In the genomic region with DNA sequence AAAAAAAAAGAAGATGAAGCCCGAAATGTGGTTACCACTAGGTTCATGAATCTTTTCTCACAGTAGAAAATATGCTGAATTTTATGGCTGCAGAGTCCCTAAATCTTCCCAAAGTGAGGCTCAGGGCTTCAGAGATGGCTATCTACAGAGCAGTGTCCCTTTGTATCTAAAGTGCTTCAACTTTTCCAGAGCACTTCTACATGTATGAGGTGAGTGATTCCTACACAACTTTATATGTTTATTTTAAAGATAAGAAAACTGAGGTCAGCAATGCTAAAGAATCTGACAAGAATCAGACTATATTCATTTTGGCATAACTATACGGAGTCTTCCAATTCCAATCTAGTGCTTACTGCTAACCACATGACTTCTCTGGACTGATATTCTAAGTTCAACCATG, we compare ENCODE assay signal across 2 cellular contexts.
TF ChIP-seq lines count a peak whose summit lies in the region.

No MANE protein-coding gene starts in this region.

TF ChIP-seq in SK-N-SH treated with all-trans-retinoic acid at 6 μM for 48 hours, 23 proteins besides CTCF, POLR2A, EP300 and RAD21 (continued from another document):
- TF ChIP-seq, protein P1, sequence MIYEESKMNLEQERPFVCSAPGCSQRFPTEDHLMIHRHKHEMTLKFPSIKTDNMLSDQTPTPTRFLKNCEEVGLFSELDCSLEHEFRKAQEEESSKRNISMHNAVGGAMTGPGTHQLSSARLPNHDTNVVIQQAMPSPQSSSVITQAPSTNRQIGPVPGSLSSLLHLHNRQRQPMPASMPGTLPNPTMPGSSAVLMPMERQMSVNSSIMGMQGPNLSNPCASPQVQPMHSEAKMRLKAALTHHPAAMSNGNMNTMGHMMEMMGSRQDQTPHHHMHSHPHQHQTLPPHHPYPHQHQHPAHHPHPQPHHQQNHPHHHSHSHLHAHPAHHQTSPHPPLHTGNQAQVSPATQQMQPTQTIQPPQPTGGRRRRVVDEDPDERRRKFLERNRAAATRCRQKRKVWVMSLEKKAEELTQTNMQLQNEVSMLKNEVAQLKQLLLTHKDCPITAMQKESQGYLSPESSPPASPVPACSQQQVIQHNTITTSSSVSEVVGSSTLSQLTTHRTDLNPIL (CRISPR knock-in tag; IDR thresholded peaks at IDR 0.05; ENCODE audit: low read depth): 0 out of 2 replicates have a peak, but pooled peaks have one; percentile 37

TF ChIP-seq in SK-N-SH, 30 proteins besides CTCF, POLR2A, EP300 and RAD21 (continued from another document):
- TF ChIP-seq, protein P2, sequence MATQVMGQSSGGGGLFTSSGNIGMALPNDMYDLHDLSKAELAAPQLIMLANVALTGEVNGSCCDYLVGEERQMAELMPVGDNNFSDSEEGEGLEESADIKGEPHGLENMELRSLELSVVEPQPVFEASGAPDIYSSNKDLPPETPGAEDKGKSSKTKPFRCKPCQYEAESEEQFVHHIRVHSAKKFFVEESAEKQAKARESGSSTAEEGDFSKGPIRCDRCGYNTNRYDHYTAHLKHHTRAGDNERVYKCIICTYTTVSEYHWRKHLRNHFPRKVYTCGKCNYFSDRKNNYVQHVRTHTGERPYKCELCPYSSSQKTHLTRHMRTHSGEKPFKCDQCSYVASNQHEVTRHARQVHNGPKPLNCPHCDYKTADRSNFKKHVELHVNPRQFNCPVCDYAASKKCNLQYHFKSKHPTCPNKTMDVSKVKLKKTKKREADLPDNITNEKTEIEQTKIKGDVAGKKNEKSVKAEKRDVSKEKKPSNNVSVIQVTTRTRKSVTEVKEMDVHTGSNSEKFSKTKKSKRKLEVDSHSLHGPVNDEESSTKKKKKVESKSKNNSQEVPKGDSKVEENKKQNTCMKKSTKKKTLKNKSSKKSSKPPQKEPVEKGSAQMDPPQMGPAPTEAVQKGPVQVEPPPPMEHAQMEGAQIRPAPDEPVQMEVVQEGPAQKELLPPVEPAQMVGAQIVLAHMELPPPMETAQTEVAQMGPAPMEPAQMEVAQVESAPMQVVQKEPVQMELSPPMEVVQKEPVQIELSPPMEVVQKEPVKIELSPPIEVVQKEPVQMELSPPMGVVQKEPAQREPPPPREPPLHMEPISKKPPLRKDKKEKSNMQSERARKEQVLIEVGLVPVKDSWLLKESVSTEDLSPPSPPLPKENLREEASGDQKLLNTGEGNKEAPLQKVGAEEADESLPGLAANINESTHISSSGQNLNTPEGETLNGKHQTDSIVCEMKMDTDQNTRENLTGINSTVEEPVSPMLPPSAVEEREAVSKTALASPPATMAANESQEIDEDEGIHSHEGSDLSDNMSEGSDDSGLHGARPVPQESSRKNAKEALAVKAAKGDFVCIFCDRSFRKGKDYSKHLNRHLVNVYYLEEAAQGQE (IDR thresholded peaks at IDR 0.05; ENCODE audit: low read depth, low read length): no peak
- TF ChIP-seq CHD2 (IDR thresholded peaks at IDR 0.05; ENCODE audit: low read length, partially characterized antibody) (no peak), SIN3A (IDR thresholded peaks at IDR 0.05; ENCODE audit: borderline replicate concordance, low read depth, low read length) (no peak), SMC3 (IDR thresholded peaks at IDR 0.05; ENCODE audit: low read depth, low read length) (no peak), FOSL2 (IDR thresholded peaks at IDR 0.05; ENCODE audit: borderline replicate concordance, low read depth) (no peak), EZH2phosphoT487 (IDR thresholded peaks at IDR 0.05; ENCODE audit: borderline replicate concordance, low read depth) (no peak), TEAD4 (IDR thresholded peaks at IDR 0.05; ENCODE audit: borderline replicate concordance, insufficient read depth) (no peak), TAF1 (IDR thresholded peaks at IDR 0.05; ENCODE audit: borderline replicate concordance, low read depth, low read length) (no peak), RFX5 (IDR thresholded peaks at IDR 0.05; ENCODE audit: low read length) (no peak), MEF2A (IDR thresholded peaks at IDR 0.05; ENCODE audit: borderline replicate concordance, low read depth) (no peak), GABPA (IDR thresholded peaks at IDR 0.05; ENCODE audit: low read depth) (no peak)
- TF ChIP-seq, protein P3, sequence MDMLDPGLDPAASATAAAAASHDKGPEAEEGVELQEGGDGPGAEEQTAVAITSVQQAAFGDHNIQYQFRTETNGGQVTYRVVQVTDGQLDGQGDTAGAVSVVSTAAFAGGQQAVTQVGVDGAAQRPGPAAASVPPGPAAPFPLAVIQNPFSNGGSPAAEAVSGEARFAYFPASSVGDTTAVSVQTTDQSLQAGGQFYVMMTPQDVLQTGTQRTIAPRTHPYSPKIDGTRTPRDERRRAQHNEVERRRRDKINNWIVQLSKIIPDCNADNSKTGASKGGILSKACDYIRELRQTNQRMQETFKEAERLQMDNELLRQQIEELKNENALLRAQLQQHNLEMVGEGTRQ (IDR thresholded peaks at IDR 0.05; ENCODE audit: borderline replicate concordance, low read depth, low read length): no peak
- TF ChIP-seq, protein P4, sequence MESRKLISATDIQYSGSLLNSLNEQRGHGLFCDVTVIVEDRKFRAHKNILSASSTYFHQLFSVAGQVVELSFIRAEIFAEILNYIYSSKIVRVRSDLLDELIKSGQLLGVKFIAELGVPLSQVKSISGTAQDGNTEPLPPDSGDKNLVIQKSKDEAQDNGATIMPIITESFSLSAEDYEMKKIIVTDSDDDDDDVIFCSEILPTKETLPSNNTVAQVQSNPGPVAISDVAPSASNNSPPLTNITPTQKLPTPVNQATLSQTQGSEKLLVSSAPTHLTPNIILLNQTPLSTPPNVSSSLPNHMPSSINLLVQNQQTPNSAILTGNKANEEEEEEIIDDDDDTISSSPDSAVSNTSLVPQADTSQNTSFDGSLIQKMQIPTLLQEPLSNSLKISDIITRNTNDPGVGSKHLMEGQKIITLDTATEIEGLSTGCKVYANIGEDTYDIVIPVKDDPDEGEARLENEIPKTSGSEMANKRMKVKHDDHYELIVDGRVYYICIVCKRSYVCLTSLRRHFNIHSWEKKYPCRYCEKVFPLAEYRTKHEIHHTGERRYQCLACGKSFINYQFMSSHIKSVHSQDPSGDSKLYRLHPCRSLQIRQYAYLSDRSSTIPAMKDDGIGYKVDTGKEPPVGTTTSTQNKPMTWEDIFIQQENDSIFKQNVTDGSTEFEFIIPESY (IDR thresholded peaks at IDR 0.05; ENCODE audit: borderline replicate concordance, low read depth): no peak
- TF ChIP-seq, protein P5, sequence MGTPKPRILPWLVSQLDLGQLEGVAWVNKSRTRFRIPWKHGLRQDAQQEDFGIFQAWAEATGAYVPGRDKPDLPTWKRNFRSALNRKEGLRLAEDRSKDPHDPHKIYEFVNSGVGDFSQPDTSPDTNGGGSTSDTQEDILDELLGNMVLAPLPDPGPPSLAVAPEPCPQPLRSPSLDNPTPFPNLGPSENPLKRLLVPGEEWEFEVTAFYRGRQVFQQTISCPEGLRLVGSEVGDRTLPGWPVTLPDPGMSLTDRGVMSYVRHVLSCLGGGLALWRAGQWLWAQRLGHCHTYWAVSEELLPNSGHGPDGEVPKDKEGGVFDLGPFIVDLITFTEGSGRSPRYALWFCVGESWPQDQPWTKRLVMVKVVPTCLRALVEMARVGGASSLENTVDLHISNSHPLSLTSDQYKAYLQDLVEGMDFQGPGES (IDR thresholded peaks at IDR 0.05; ENCODE audit: low read depth, low read length): no peak
